Comparison of ENCODE assay signal across 24 cellular contexts in genomic region chr14:93972618-93973205, GRCh38. TPM values are rescaled to one million over a fixed set of nuclear protein-coding genes. Genes with fewer than 3 reads are reported as not detected.
DNase-seq lines count a peak whose midpoint lies in the region; ATAC-seq, FAIRE-seq and TF ChIP-seq lines count a peak whose summit lies in the region.
"Had no signal": no experiment of that assay in that cellular context is flagged by ENCODE, and none has a peak within 500 bp of the region (broad histone marks: within the 10 kb centered on the region; RNA-seq: fewer than 3 reads in every experiment).

No MANE protein-coding gene starts in this region.

- H3K4me3 ChIP-seq in SU-DHL-6 (ENCODE audit: insufficient read depth, low read length, poor library complexity, severe bottlenecking) (no peak overlapping the region), H1 (ENCODE audit: extremely low read depth in 1 of 4, insufficient read depth in 2 of 4, low read depth in 3 of 4, low read length in 4 of 4) (no peak overlapping the region), ovary (no peak overlapping the region)
- H3K4me3 ChIP-seq: adrenal gland, upper lobe of right lung had no signal

- no peak for TF ChIP-seq CTCF in SU-DHL-6 (IDR thresholded peaks at IDR 0.05; ENCODE audit: insufficient read depth, low read length, poor library complexity, severe bottlenecking)
- no peak for TF ChIP-seq CTCF in H1 (IDR thresholded peaks at IDR 0.05; ENCODE audit: control extremely low read depth in 1 of 3, insufficient read depth in 1 of 3, low read depth in 1 of 3, low read length in 3 of 3)
- TF ChIP-seq CTCF in ovary (IDR thresholded peaks at IDR 0.05): no peak

- H4K20me1 ChIP-seq in SU-DHL-6 (ENCODE audit: low read depth, low read length): no peaks in the 10 kb centered on the region
- H4K20me1 ChIP-seq in H1 (replicated peaks in 1 of 2; ENCODE audit: control insufficient read depth in 1 of 2, insufficient read depth in 2 of 2, low read length in 2 of 2): no peaks in the 10 kb centered on the region

- H3F3A ChIP-seq in SU-DHL-6 (ENCODE audit: insufficient read depth): peaks cover 63% of the 10 kb centered on the region

- H3K27ac Mint-ChIP-seq in activated T-cell treated with anti-CD3 and anti-CD28 coated beads, Interleukin-2, amount 50 U/mL, for 72 hours: peak overlapping the region; percentile 92
- H3K27ac Mint-ChIP-seq in stimulated activated naive CD8-positive, alpha-beta T cell treated with anti-CD3 and anti-CD28 coated beads, Interleukin-15, Interleukin-2, amounts not matched to agents 100 ng/mL and 50 ng/mL, for 24 hours: peak overlapping the region; percentile 74

- peaks cover 92% of the 10 kb centered on the region for H3K4me1 Mint-ChIP-seq in activated T-cell treated with anti-CD3 and anti-CD28 coated beads, Interleukin-2, amount 50 U/mL, for 72 hours (ENCODE audit: low read depth)
- peaks cover 90% of the 10 kb centered on the region for H3K4me1 Mint-ChIP-seq in stimulated activated naive CD8-positive, alpha-beta T cell treated with anti-CD3 and anti-CD28 coated beads, Interleukin-15, Interleukin-2, amounts not matched to agents 100 ng/mL and 50 ng/mL, for 24 hours (ENCODE audit: low read depth)

- H3K56ac ChIP-seq in H1 (replicated peaks; ENCODE audit: insufficient read length, low read depth, low read length): no peak overlapping the region

- FAIRE-seq in H1 (lab: Jason Lieb, UNC): no peak
- FAIRE-seq: frontal cortex, G401.6, GM12892, H54, HTR-8/SVneo had no signal

- intact Hi-C loops in ovary (cut with DNase I): no loop called here

- no peak overlapping the region for H2BK20ac ChIP-seq in H1 (ENCODE audit: low read length)

- no peaks in the 10 kb centered on the region for H3K79me1 ChIP-seq in H1 (ENCODE audit: low read depth, low read length)

- H3K27me3 Mint-ChIP-seq in activated T-cell treated with anti-CD3 and anti-CD28 coated beads, Interleukin-2, amount 50 U/mL, for 72 hours (ENCODE audit: low read depth): no peaks in the 10 kb centered on the region
- H3K27me3 Mint-ChIP-seq in stimulated activated naive CD8-positive, alpha-beta T cell treated with anti-CD3 and anti-CD28 coated beads, Interleukin-15, Interleukin-2, amounts not matched to agents 100 ng/mL and 50 ng/mL, for 24 hours: peaks cover 13% of the 10 kb centered on the region

- no peak overlapping the region for H3K4ac ChIP-seq in H1 (replicated peaks; ENCODE audit: insufficient read length, low read depth, low read length)

- H3K4me3 Mint-ChIP-seq in activated T-cell treated with anti-CD3 and anti-CD28 coated beads, Interleukin-2, amount 50 U/mL, for 72 hours: peak overlapping the region; percentile 70 to 71
- peak overlapping the region; percentile 31 for H3K4me3 Mint-ChIP-seq in stimulated activated naive CD8-positive, alpha-beta T cell treated with anti-CD3 and anti-CD28 coated beads, Interleukin-15, Interleukin-2, amounts not matched to agents 100 ng/mL and 50 ng/mL, for 24 hours

- peak overlapping the region; percentile 75 for H3K4me2 ChIP-seq in SU-DHL-6 (ENCODE audit: low read depth, low read length, poor library complexity, severe bottlenecking)
- no peak overlapping the region for H3K4me2 ChIP-seq in H1 (ENCODE audit: insufficient read depth in 1 of 2, low read depth in 2 of 2, low read length in 2 of 2)

- peak; percentile 24 to 32 for ATAC-seq in activated T-cell treated with anti-CD3 and anti-CD28 coated beads, Interleukin-2, amount 50 U/mL, for 72 hours (replicated peaks in 1 of 2)
- ATAC-seq in HG03432 (IDR thresholded peaks at IDR 0.05; ENCODE audit: unreplicated experiment) (no peak), GM19023 (IDR thresholded peaks at IDR 0.05; ENCODE audit: unreplicated experiment) (no peak)
- ATAC-seq: naive thymus-derived CD8-positive, alpha-beta T cell; upper lobe of right lung had no signal

- H3K4me1 ChIP-seq in H1 (replicated peaks in 1 of 4; ENCODE audit: control insufficient read depth in 3 of 4, insufficient read depth in 4 of 4, low read length in 3 of 4) (peaks cover 0 to 3% (median 0%) of the 10 kb centered on the region in 4 experiments; a peak in 1 of 7 replicates), ovary (ENCODE audit: insufficient read depth) (no peaks in the 10 kb centered on the region)
- H3K4me1 ChIP-seq: adrenal gland had no signal

- no peak for TF ChIP-seq POLR2A in H1 (IDR thresholded peaks at IDR 0.05; ENCODE audit: control extremely low read depth in 1 of 2, low read depth in 2 of 2, low read length in 2 of 2)
- TF ChIP-seq POLR2A in ovary (IDR thresholded peaks at IDR 0.05): no peak

- H2BK15ac ChIP-seq in H1 (ENCODE audit: low read length): 0 out of 2 replicates have a peak overlapping the region, but pooled peaks have one; percentile 8

- peak; percentile 69 to 71 for DNase-seq in activated T-cell treated with anti-CD3 and anti-CD28 coated beads, Interleukin-2, amount 50 U/mL, for 72 hours
- no peak for DNase-seq in activated T-cell treated with anti-CD3 and anti-CD28 coated beads for 4 hours
- no peak for DNase-seq in H1 (ENCODE audit: low read depth in 1 of 2, low spot score in 2 of 2)
- DNase-seq in ovary: no peak
- DNase-seq: adrenal gland; naive thymus-derived CD8-positive, alpha-beta T cell; NCI-H1436; NCI-H226; SHP77 treated with DMSO at 0.1 percent for 48 hours; stimulated activated CD4-positive, alpha-beta T cell treated with anti-CD3 and anti-CD28 coated beads, Interleukin-2, amount 100 ng/mL, for 48 hours; upper lobe of right lung had no signal

- no peak overlapping the region for H4K91ac ChIP-seq in H1 (replicated peaks; ENCODE audit: insufficient read length, low read length)

- peaks cover 1 to 6% of the 10 kb centered on the region in 2 donors for H3K9me3 Mint-ChIP-seq in activated T-cell treated with anti-CD3 and anti-CD28 coated beads, Interleukin-2, amount 50 U/mL, for 72 hours
- no peaks in the 10 kb centered on the region for H3K9me3 Mint-ChIP-seq in stimulated activated naive CD8-positive, alpha-beta T cell treated with anti-CD3 and anti-CD28 coated beads, Interleukin-15, Interleukin-2, amounts not matched to agents 100 ng/mL and 50 ng/mL, for 24 hours

- peak overlapping the region; percentile 99 for H3K27ac ChIP-seq in SU-DHL-6 (ENCODE audit: low read depth, low read length)
- no peak overlapping the region for H3K27ac ChIP-seq in H1 (ENCODE audit: low read depth, low read length)
- H3K27ac ChIP-seq in ovary: no peak overlapping the region
- H3K27ac ChIP-seq: adrenal gland, upper lobe of right lung had no signal

- H2AK5ac ChIP-seq in H1 (ENCODE audit: low read depth, low read length): no peak overlapping the region

- no peaks in the 10 kb centered on the region for H3K27me3 ChIP-seq in SU-DHL-6 (ENCODE audit: low read length)
- H3K27me3 ChIP-seq in H1 (replicated peaks in 1 of 4; ENCODE audit: control insufficient read depth in 3 of 4, extremely low read depth in 1 of 4, insufficient read depth in 3 of 4, low read length in 3 of 4): no peaks in the 10 kb centered on the region
- no peaks in the 10 kb centered on the region for H3K27me3 ChIP-seq in ovary
- H3K27me3 ChIP-seq: adrenal gland, upper lobe of right lung had no signal

- H2BK120ac ChIP-seq in H1 (replicated peaks; ENCODE audit: low read depth, low read length): no peak overlapping the region

- POLR2A ChIA-PET in H1 (lab: Charles Lee; ENCODE audit: partially characterized antibody): no interaction called here

- H3K9me2 ChIP-seq in SU-DHL-6 (replicated peaks; ENCODE audit: insufficient read depth, low read length): no peaks in the 10 kb centered on the region

- peaks cover 6 to 24% of the 10 kb centered on the region in 2 donors for H3K36me3 Mint-ChIP-seq in activated T-cell treated with anti-CD3 and anti-CD28 coated beads, Interleukin-2, amount 50 U/mL, for 72 hours (ENCODE audit: insufficient read depth in 2 of 2)
- H3K36me3 Mint-ChIP-seq in stimulated activated naive CD8-positive, alpha-beta T cell treated with anti-CD3 and anti-CD28 coated beads, Interleukin-15, Interleukin-2, amounts not matched to agents 100 ng/mL and 50 ng/mL, for 24 hours (ENCODE audit: low read depth): peaks cover 18% of the 10 kb centered on the region

- H4K5ac ChIP-seq in H1 (ENCODE audit: insufficient read length, low read depth, low read length): no peak overlapping the region

- H3K36me3 ChIP-seq in SU-DHL-6 (ENCODE audit: low read length) (peaks cover 2% of the 10 kb centered on the region; the same call in 1 of the 2 replicates), H1 (ENCODE audit: control insufficient read depth in 2 of 4, insufficient read depth in 4 of 4, low read length in 3 of 4) (no peaks in the 10 kb centered on the region), ovary (no peaks in the 10 kb centered on the region)
- H3K36me3 ChIP-seq: adrenal gland, upper lobe of right lung had no signal

- H3K9me3 ChIP-seq in SU-DHL-6 (ENCODE audit: insufficient read depth, low read length): peaks cover 5% of the 10 kb centered on the region; the same call in 1 of the 2 replicates
- H3K9me3 ChIP-seq in H1 (ENCODE audit: insufficient read depth in 2 of 2, low read depth in 1 of 2, low read length in 1 of 2): no peaks in the 10 kb centered on the region
- H3K9me3 ChIP-seq in ovary: no peaks in the 10 kb centered on the region
- H3K9me3 ChIP-seq: adrenal gland, upper lobe of right lung had no signal

- H2BK5ac ChIP-seq in H1 (ENCODE audit: low read depth, low read length): no peak overlapping the region

- no peak overlapping the region for H3K18ac ChIP-seq in H1 (ENCODE audit: extremely low read depth, low read length)

- peaks cover 8% of the 10 kb centered on the region for H3K79me2 ChIP-seq in SU-DHL-6 (ENCODE audit: insufficient read depth, low read length)
- H3K79me2 ChIP-seq in H1 (ENCODE audit: control insufficient read depth in 1 of 2, insufficient read depth in 2 of 2, low read length in 2 of 2): no peaks in the 10 kb centered on the region

- H2BK12ac ChIP-seq in H1 (ENCODE audit: low read depth, low read length): no peak overlapping the region

- no peak overlapping the region for H3K14ac ChIP-seq in H1 (ENCODE audit: insufficient read length)

- no peak for TF ChIP-seq RAD21 in H1 (IDR thresholded peaks at IDR 0.05 in 1 of 2, conservative IDR thresholded peaks at IDR 0.05 in 1 of 2; ENCODE audit: low read depth in 2 of 2, low read length in 2 of 2)

- H3K23me2 ChIP-seq in H1 (ENCODE audit: low read depth, low read length): no peaks in the 10 kb centered on the region

- no peak overlapping the region for H3K23ac ChIP-seq in H1 (ENCODE audit: insufficient read length)

- 85% methylated on average over 6 of the region's 6 CpGs; no CpG with 5 or more reads in 1 of the 2 experiments for WGBS in H1 (ENCODE audit: extremely low coverage in 1 of 2, insufficient coverage in 1 of 2, insufficient read length in 1 of 2, insufficient replicate concordance in 2 of 2, low coverage in 1 of 2, low lambda C conversion rate in 2 of 2, missing lambda C conversion rate in 1 of 2), 2 experiments
- WGBS in ovary, 3 donors: 80 to 84% (median 82%) methylated on average over 4 to 6 of the region's 6 CpGs

- H3K9ac ChIP-seq in SU-DHL-6 (ENCODE audit: low read length) (peak overlapping the region; percentile 66), H1 (replicated peaks in 1 of 4; ENCODE audit: extremely low read depth in 1 of 4, low read depth in 3 of 4, low read length in 3 of 4) (no peak overlapping the region)

- 0 out of 2 replicates have a peak overlapping the region, but pooled peaks have one; percentile 11 for H4K8ac ChIP-seq in H1 (ENCODE audit: extremely low read depth, insufficient read depth, low read length)

- TF ChIP-seq EP300 in H1 (IDR thresholded peaks at IDR 0.05; ENCODE audit: borderline replicate concordance in 1 of 2, low read depth in 2 of 2, low read length in 2 of 2) (no peak), ovary (IDR thresholded peaks at IDR 0.05) (no peak)

- H2AFZ ChIP-seq in SU-DHL-6 (ENCODE audit: low read depth, low read length, severe bottlenecking) (no peak overlapping the region), H1 (ENCODE audit: low read length) (no peak overlapping the region)

- CTCF ChIA-PET in H1 (lab: Charles Lee; ENCODE audit: partially characterized antibody): interaction anchor here (1.2 to 7.8 kb wide), 6 partner anchors 11 to 164 kb away, joined by 3 to 81 read pairs (median 29); no protein-coding TSS in a partner anchor

RNA-seq across cellular contexts. Expression of gene ASB2, which starts 3.7 kb away (rescaled TPM):
- total RNA-seq in activated T-cell treated with anti-CD3 and anti-CD28 coated beads, Interleukin-2, amount 50 U/mL, for 72 hours: 10 to 100 TPM; 43.3 to 45.6 TPM
- 0.77 and 1.0 TPM in 2 replicates for total RNA-seq in H1 (2021; fragmentation: NEBNext Ultra II Directional; extraction: Animal tissue kit (Norgen Biotek cat#: 25700))
- polyA plus RNA-seq in H1 (2011; rRNA removed) (2.1 and 3.2 TPM in 2 replicates), ovary (10 to 100 TPM in 1 of 2 donors, 1 to 10 TPM in 1; 2.6 to 18.8 TPM)
- 1.3 TPM for polyA plus RNA-seq in H1 (2011; cell fraction: cytosol; rRNA removed)
- polyA plus RNA-seq in H1 (2011; cell fraction: nucleus; rRNA removed): 0.91 TPM
- polyA plus RNA-seq in H1 (2012, experiment 1 of 2): 0.37 to 0.97 TPM (median 0.77 TPM) in 4 replicates
- 0.47 TPM for polyA plus RNA-seq in H1 (2012, experiment 2 of 2)
- 0.83 TPM for polyA plus RNA-seq in H1 (2013, experiment 1 of 2)
- polyA plus RNA-seq in H1 (2013, experiment 2 of 2): 1.2 TPM
- polyA minus RNA-seq in H1 (2011; rRNA and poly(A)+ RNA removed): 1.2 and 2.1 TPM in 2 replicates
- polyA minus RNA-seq in H1 (2011; cell fraction: cytosol; rRNA and poly(A)+ RNA removed): 3.7 TPM
- 1.9 TPM for polyA minus RNA-seq in H1 (2011; cell fraction: nucleus; rRNA and poly(A)+ RNA removed)
- 10 to 100 TPM in 1 of 7 donors, 1 to 10 TPM in 6; 1.3 to 25.6 (median 3.0) TPM for total RNA-seq in ovary
- total RNA-seq: lung microvascular endothelial cell had no signal

RNA-seq across cellular contexts. Expression of gene CCDC197, which starts 24.4 kb away (rescaled TPM):
- total RNA-seq in activated T-cell treated with anti-CD3 and anti-CD28 coated beads, Interleukin-2, amount 50 U/mL, for 72 hours: 1 to 10 TPM; 1.6 to 2.2 TPM
- total RNA-seq in H1 (2021; fragmentation: NEBNext Ultra II Directional; extraction: Animal tissue kit (Norgen Biotek cat#: 25700)): not detected in 2 replicates
- not detected in 2 replicates for polyA plus RNA-seq in H1 (2011; rRNA removed)
- polyA plus RNA-seq in H1 (2011; cell fraction: cytosol; rRNA removed): not detected
- not detected for polyA plus RNA-seq in H1 (2011; cell fraction: nucleus; rRNA removed)
- polyA plus RNA-seq in H1 (2012, experiment 1 of 2): not detected in 4 replicates
- polyA plus RNA-seq in H1 (2012, experiment 2 of 2): not detected
- not detected for polyA plus RNA-seq in H1 (2013, experiment 1 of 2)
- not detected for polyA plus RNA-seq in H1 (2013, experiment 2 of 2)
- polyA minus RNA-seq in H1 (2011; rRNA and poly(A)+ RNA removed): not detected in 2 replicates
- not detected for polyA minus RNA-seq in H1 (2011; cell fraction: cytosol; rRNA and poly(A)+ RNA removed)
- not detected for polyA minus RNA-seq in H1 (2011; cell fraction: nucleus; rRNA and poly(A)+ RNA removed)
- not detected for total RNA-seq in ovary
- not detected for polyA plus RNA-seq in ovary
- total RNA-seq: adrenal gland; chondrocyte; frontal cortex; lung microvascular endothelial cell; naive thymus-derived CD8-positive, alpha-beta T cell; renal cortical epithelial cell; upper lobe of right lung had no signal
- polyA plus RNA-seq: adrenal gland; AG04450; naive thymus-derived CD8-positive, alpha-beta T cell had no signal

RNA-seq across cellular contexts. Expression of gene FAM181A, which starts 45.6 kb away (rescaled TPM):
- not detected for total RNA-seq in activated T-cell treated with anti-CD3 and anti-CD28 coated beads, Interleukin-2, amount 50 U/mL, for 72 hours
- total RNA-seq in H1 (2021; fragmentation: NEBNext Ultra II Directional; extraction: Animal tissue kit (Norgen Biotek cat#: 25700)): not detected in 2 replicates
- polyA plus RNA-seq in H1 (2011; rRNA removed): not detected in 2 replicates
- not detected for polyA plus RNA-seq in H1 (2011; cell fraction: cytosol; rRNA removed)
- polyA plus RNA-seq in H1 (2011; cell fraction: nucleus; rRNA removed): not detected
- not detected in 4 replicates for polyA plus RNA-seq in H1 (2012, experiment 1 of 2)
- polyA plus RNA-seq in H1 (2012, experiment 2 of 2): not detected
- not detected for polyA plus RNA-seq in H1 (2013, experiment 1 of 2)
- not detected for polyA plus RNA-seq in H1 (2013, experiment 2 of 2)
- not detected in 2 replicates for polyA minus RNA-seq in H1 (2011; rRNA and poly(A)+ RNA removed)
- polyA minus RNA-seq in H1 (2011; cell fraction: cytosol; rRNA and poly(A)+ RNA removed): not detected
- not detected for polyA minus RNA-seq in H1 (2011; cell fraction: nucleus; rRNA and poly(A)+ RNA removed)
- 1 to 10 TPM in 1 of 7 donors, under 1 TPM in 4, not detected in 2; 0.37 to 4.9 (median 0.82) TPM for total RNA-seq in ovary
- not detected for polyA plus RNA-seq in ovary
- total RNA-seq: adrenal gland; chondrocyte; lung microvascular endothelial cell; naive thymus-derived CD8-positive, alpha-beta T cell; renal cortical epithelial cell had no signal
- polyA plus RNA-seq: adrenal gland; AG04450; naive thymus-derived CD8-positive, alpha-beta T cell had no signal

RNA-seq across cellular contexts. Expression of gene OTUB2, which starts 53.4 kb away (rescaled TPM):
- 1 to 10 TPM; 1.9 to 2.1 TPM for total RNA-seq in activated T-cell treated with anti-CD3 and anti-CD28 coated beads, Interleukin-2, amount 50 U/mL, for 72 hours
- total RNA-seq in H1 (2021; fragmentation: NEBNext Ultra II Directional; extraction: Animal tissue kit (Norgen Biotek cat#: 25700)): 4.1 and 4.2 TPM in 2 replicates
- 2.2 and 2.6 TPM in 2 replicates for polyA plus RNA-seq in H1 (2011; rRNA removed)
- 2.1 TPM for polyA plus RNA-seq in H1 (2011; cell fraction: cytosol; rRNA removed)
- polyA plus RNA-seq in H1 (2011; cell fraction: nucleus; rRNA removed): 3.1 TPM
- polyA plus RNA-seq in H1 (2012, experiment 1 of 2): 2.8 to 4.1 TPM (median 3.5 TPM) in 4 replicates
- 5.0 TPM for polyA plus RNA-seq in H1 (2012, experiment 2 of 2)
- 2.3 TPM for polyA plus RNA-seq in H1 (2013, experiment 1 of 2)
- polyA plus RNA-seq in H1 (2013, experiment 2 of 2): 2.1 TPM
- 7.9 and 8.0 TPM in 2 replicates for polyA minus RNA-seq in H1 (2011; rRNA and poly(A)+ RNA removed)
- polyA minus RNA-seq in H1 (2011; cell fraction: cytosol; rRNA and poly(A)+ RNA removed): 4.5 TPM
- polyA minus RNA-seq in H1 (2011; cell fraction: nucleus; rRNA and poly(A)+ RNA removed): 5.9 TPM
- 1 to 10 TPM in 3 of 7 donors, under 1 TPM in 4; 0.48 to 1.6 (median 0.76) TPM for total RNA-seq in ovary
- polyA plus RNA-seq in ovary: 1 to 10 TPM in 1 of 2 donors, under 1 TPM in 1; 0.41 to 1.5 TPM

Comparison
In these comparisons a context has a peak if more than half of its experiments do, and no peak if none do; other contexts are left out.
1. DNase-seq: peak in activated T-cell treated with anti-CD3 and anti-CD28 coated beads, Interleukin-2, amount 50 U/mL, for 72 hours (2 of 2); none in activated T-cell treated with anti-CD3 and anti-CD28 coated beads for 4 hours (single experiment), H1 (0 of 2) and ovary (0 of 5).
2. ATAC-seq: peak in activated T-cell treated with anti-CD3 and anti-CD28 coated beads, Interleukin-2, amount 50 U/mL, for 72 hours (2 of 2); none in HG03432 (single experiment) and GM19023 (single experiment).